In the genomic region with DNA sequence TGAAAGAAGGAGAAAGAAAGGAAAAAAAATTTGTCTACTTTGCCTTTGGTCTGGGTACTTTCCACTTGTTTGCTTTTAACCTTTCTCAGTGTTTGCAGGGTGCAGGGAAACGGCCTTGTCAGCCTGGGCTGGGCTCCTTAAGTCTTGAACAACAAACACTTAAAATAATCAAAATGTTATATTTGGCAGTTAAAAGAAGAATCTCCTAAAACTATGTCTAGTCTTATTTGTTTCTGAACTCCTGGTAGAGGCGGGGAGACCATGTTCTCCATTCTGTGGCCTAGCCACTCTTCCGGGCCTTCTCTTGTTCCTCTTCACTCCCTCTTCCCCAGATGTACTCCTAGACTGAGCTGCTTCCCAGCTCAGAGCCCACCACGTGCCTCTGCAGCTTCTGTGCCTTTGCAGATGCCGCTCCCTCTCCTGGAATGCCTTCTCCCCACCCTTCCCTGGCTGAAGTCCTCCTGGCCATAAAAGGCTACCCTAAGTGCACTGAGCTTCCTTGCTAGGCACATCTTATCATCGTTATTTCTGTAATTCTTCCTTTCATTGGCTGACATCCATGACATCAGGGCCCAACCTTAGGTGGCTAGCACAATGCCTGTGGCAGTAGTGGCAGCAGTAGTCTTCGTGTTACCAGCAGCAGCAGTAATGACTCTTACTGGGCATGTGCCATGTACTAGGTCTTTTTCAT, we compare ENCODE assay signal across 9 cellular contexts.
DNase-seq lines count a peak whose midpoint lies in the region; ATAC-seq and TF ChIP-seq lines count a peak whose summit lies in the region.
"Had no signal": no experiment of that assay in that cellular context is flagged by ENCODE, and none has a peak within 500 bp of the region (broad histone marks: within the 10 kb centered on the region; RNA-seq: fewer than 3 reads in every experiment).

No MANE protein-coding gene starts in this region.

- H3K4me3 Mint-ChIP-seq in neural progenitor cell, result no peak overlapping the region

- H3K4me3 ChIP-seq in BJ (ENCODE audit: low read depth, low read length), result no peak overlapping the region
- H3K4me3 ChIP-seq in OCI-LY1 (ENCODE audit: low read depth, low read length, poor library complexity, severe bottlenecking), result no peak overlapping the region
- no peak overlapping the region for H3K4me3 ChIP-seq in fibroblast of mammary gland (ENCODE audit: control insufficient read depth, low read depth, low read length)
- H3K4me3 ChIP-seq in neural progenitor cell, result no peak overlapping the region

- peak overlapping the region; percentile 95 for H3K27ac Mint-ChIP-seq in neural progenitor cell

- peaks cover 4% of the 10 kb centered on the region for H3K36me3 Mint-ChIP-seq in neural progenitor cell

- H3K27ac ChIP-seq in OCI-LY1 (ENCODE audit: low read depth, low read length, poor library complexity, severe bottlenecking) (peak overlapping the region; percentile 87), neural progenitor cell (no peak overlapping the region)

- H3K4me1 Mint-ChIP-seq in neural progenitor cell, result peaks cover 51% of the 10 kb centered on the region

- H3K27me3 ChIP-seq in BJ (ENCODE audit: control insufficient read depth, insufficient read depth, low read length) (no peaks in the 10 kb centered on the region), OCI-LY1 (ENCODE audit: insufficient read depth, low read length) (no peaks in the 10 kb centered on the region), neural progenitor cell (no peaks in the 10 kb centered on the region)

- ATAC-seq in HG02981 (IDR thresholded peaks at IDR 0.05; ENCODE audit: unreplicated experiment) (no peak), GM21515 (IDR thresholded peaks at IDR 0.05; ENCODE audit: unreplicated experiment) (no peak), HG02938 (IDR thresholded peaks at IDR 0.05; ENCODE audit: unreplicated experiment) (no peak)

- POLR2A ChIA-PET in BJ (lab: Charles Lee), result interaction anchor here (0.5 kb wide), 1 partner anchor 427 kb away, joined by 20 read pairs; no protein-coding TSS in a partner anchor

- H3F3A ChIP-seq in OCI-LY1 (ENCODE audit: insufficient read depth, low read length) (no peaks in the 10 kb centered on the region), neural progenitor cell (ENCODE audit: low read depth) (peaks cover 32% of the 10 kb centered on the region)

- no peaks in the 10 kb centered on the region for H3K36me3 ChIP-seq in BJ (ENCODE audit: control insufficient read depth, insufficient read depth, low read length)
- no peaks in the 10 kb centered on the region for H3K36me3 ChIP-seq in OCI-LY1 (ENCODE audit: insufficient read depth, low read length)
- no peaks in the 10 kb centered on the region for H3K36me3 ChIP-seq in neural progenitor cell

- CTCF ChIA-PET in BJ (lab: Yijun Ruan, JAX), result interaction anchor here (1.2 kb wide), 1 partner anchor 12 kb away, joined by 3 read pairs; no protein-coding TSS in a partner anchor

- no peaks in the 10 kb centered on the region for H3K27me3 Mint-ChIP-seq in neural progenitor cell (ENCODE audit: insufficient read depth, low read depth)

- H3K9me3 Mint-ChIP-seq in neural progenitor cell, result peaks cover 7% of the 10 kb centered on the region

- H3K79me2 ChIP-seq in OCI-LY1 (ENCODE audit: insufficient read depth, low read length) (no peaks in the 10 kb centered on the region), neural progenitor cell (ENCODE audit: low read depth) (no peaks in the 10 kb centered on the region)

- H2AFZ ChIP-seq in OCI-LY1 (ENCODE audit: low read length) (peak overlapping the region; percentile 63; the same call in 1 of the 2 replicates), neural progenitor cell (replicated peaks) (no peak overlapping the region)

- H4K20me1 ChIP-seq in OCI-LY1 (ENCODE audit: insufficient read depth, low read length) (no peaks in the 10 kb centered on the region), neural progenitor cell (ENCODE audit: low read depth) (no peaks in the 10 kb centered on the region)

- H3K9me2 ChIP-seq in OCI-LY1 (ENCODE audit: low read depth, low read length), result no peaks in the 10 kb centered on the region

- peak overlapping the region; percentile 33 for H3K4me2 ChIP-seq in OCI-LY1 (ENCODE audit: low read length)
- H3K4me2 ChIP-seq in neural progenitor cell, result peak overlapping the region; percentile 11

- DNase-seq in BJ (ENCODE audit: low read depth) (peak; percentile 41), fibroblast of mammary gland (ENCODE audit: low read depth) (peak; percentile 17), neural progenitor cell (ENCODE audit: low spot score) (no peak), NCI-H345 treated with DMSO at 0.1 percent for 48 hours (lab: John Stamatoyannopoulos, UW; ENCODE audit: unreplicated experiment) (no peak)
- DNase-seq: NCI-H2081 treated with DMSO at 0.1 percent for 48 hours had no signal

- no peak for TF ChIP-seq CTCF in BJ (IDR thresholded peaks at IDR 0.05; ENCODE audit: insufficient read depth, low read depth, low read length)
- no peak for TF ChIP-seq CTCF in OCI-LY1 (IDR thresholded peaks at IDR 0.05; ENCODE audit: low read length)
- no peak for TF ChIP-seq CTCF in fibroblast of mammary gland (conservative IDR thresholded peaks at IDR 0.05; ENCODE audit: control insufficient read depth, insufficient read depth, low read depth, low read length)
- TF ChIP-seq CTCF in neural progenitor cell (IDR thresholded peaks at IDR 0.05), result no peak

- peaks cover 53% of the 10 kb centered on the region for H3K4me1 ChIP-seq in OCI-LY1 (ENCODE audit: insufficient read depth, low read length, severe bottlenecking)
- peaks cover 41% of the 10 kb centered on the region for H3K4me1 ChIP-seq in neural progenitor cell

- H3K9ac ChIP-seq in OCI-LY1 (ENCODE audit: low read length) (peak overlapping the region; percentile 54), neural progenitor cell (no peak overlapping the region)

- H3K9me3 ChIP-seq in OCI-LY1 (ENCODE audit: low read length) (no peaks in the 10 kb centered on the region), neural progenitor cell (ENCODE audit: low read depth) (no peaks in the 10 kb centered on the region)

Comparison
In these comparisons a context has a peak if more than half of its experiments do, and no peak if none do; other contexts are left out.
1. DNase-seq: peak in BJ (single experiment) and fibroblast of mammary gland (single experiment); none in neural progenitor cell (single experiment) and NCI-H345 treated with DMSO at 0.1 percent for 48 hours (single experiment).